16 cellular contexts compared by ENCODE assay signal in the genomic region with DNA sequence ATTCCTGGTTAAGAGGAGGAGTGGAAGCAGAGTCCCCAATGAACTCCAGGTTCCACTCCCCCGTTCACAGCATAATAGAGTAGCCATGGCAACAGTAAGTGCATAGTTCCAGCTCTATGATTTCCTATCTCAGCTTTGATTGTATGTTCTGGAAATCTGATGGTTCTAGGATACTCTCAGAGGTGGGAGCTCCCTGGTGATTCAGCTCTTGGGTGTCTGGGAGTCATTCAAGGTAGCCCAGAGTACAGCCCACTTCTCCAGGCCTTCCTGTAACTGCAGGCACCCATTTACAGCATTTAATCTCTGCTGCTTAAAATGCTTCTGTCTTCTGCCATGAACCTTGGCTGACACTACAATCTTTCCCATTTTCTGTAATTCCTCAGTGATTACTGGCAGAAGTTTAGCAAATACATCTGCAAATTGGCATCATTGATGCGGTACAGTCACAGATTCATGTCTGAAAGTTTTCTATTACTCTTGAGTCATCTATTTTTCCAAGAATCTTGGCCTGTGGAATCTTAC.
DNase-seq lines count a peak whose midpoint lies in the region; ATAC-seq, FAIRE-seq and TF ChIP-seq lines count a peak whose summit lies in the region.
"Had no signal": no experiment of that assay in that cellular context is flagged by ENCODE, and none has a peak within 500 bp of the region (broad histone marks: within the 10 kb centered on the region; RNA-seq: fewer than 3 reads in every experiment).

No MANE protein-coding gene starts in this region.

- H4K8ac ChIP-seq in IMR-90 (ENCODE audit: low read depth in 2 of 2, low read length in 2 of 2): no peak overlapping the region

- H3K56ac ChIP-seq in IMR-90 (ENCODE audit: extremely low read depth, insufficient read depth, low read length): no peak overlapping the region

- H3K14ac ChIP-seq in IMR-90 (replicated peaks; ENCODE audit: low read depth, low read length): no peak overlapping the region

- CTCF ChIA-PET in IMR-90 (lab: Yijun Ruan, JAX): no interaction called here
- CTCF ChIA-PET in activated CD8-positive, alpha-beta memory T cell treated with anti-CD3 and anti-CD28 coated beads, Interleukin-2, amount 10 ng/mL, durations not matched to agents 7 days and 5 days (lab: Charles Lee): no interaction called here

- H2AK9ac ChIP-seq in IMR-90 (replicated peaks; ENCODE audit: low read depth, low read length, poor library complexity): no peak overlapping the region

- POLR2A ChIA-PET in IMR-90 (lab: Charles Lee; ENCODE audit: unreplicated experiment): no interaction called here

- WGBS in IMR-90 (ENCODE audit: extremely low coverage in 2 of 2, insufficient read length in 1 of 2), 2 experiments: no CpG with 5 or more reads among the region's 2 CpGs

- DNase-seq in AG09309 (ENCODE audit: low read depth): peak; percentile 93
- peak; percentile 84 for DNase-seq in IMR-90
- DNase-seq in bronchial epithelial cell (ENCODE audit: low read depth): peak; percentile 15
- DNase-seq in left lung: no peak
- no peak for DNase-seq in activated CD8-positive, alpha-beta memory T cell treated with anti-CD3 and anti-CD28 coated beads, Interleukin-2, amount 10 ng/mL, durations not matched to agents 7 days and 5 days
- DNase-seq in SKM-1 (lab: John Stamatoyannopoulos, UW; ENCODE audit: unreplicated experiment): no peak
- DNase-seq: activated CD4-positive, alpha-beta T cell treated with anti-CD3 and anti-CD28 coated beads, Interleukin-2, amount 50 U/mL, for 1 hour; immature natural killer cell; NCI-H2081 treated with DMSO at 0.1 percent for 48 hours had no signal

- H3K79me1 ChIP-seq in IMR-90 (ENCODE audit: low read depth in 1 of 2, low read length in 2 of 2): no peaks in the 10 kb centered on the region

- no peak overlapping the region for H4K91ac ChIP-seq in IMR-90 (ENCODE audit: insufficient read depth, low read depth, low read length)

- no peak overlapping the region for H2AK5ac ChIP-seq in IMR-90 (ENCODE audit: low read depth, low read length)

- no peaks in the 10 kb centered on the region for H3K4me1 Mint-ChIP-seq in activated CD8-positive, alpha-beta memory T cell treated with anti-CD3 and anti-CD28 coated beads, Interleukin-2, amount 10 ng/mL, durations not matched to agents 7 days and 5 days
- H3K4me1 Mint-ChIP-seq: CD14-positive monocyte; central memory CD8-positive, alpha-beta T cell; immature natural killer cell had no signal

- H3K9me3 ChIP-seq in IMR-90 (ENCODE audit: control insufficient read depth, insufficient read depth, low read length): no peaks in the 10 kb centered on the region
- peaks cover 0 to 4% of the 10 kb centered on the region in 2 donors for H3K9me3 ChIP-seq in left lung
- H3K9me3 ChIP-seq: right atrium auricular region had no signal

- H4K5ac ChIP-seq in IMR-90 (ENCODE audit: low read depth, low read length): no peak overlapping the region

- H3K36me3 ChIP-seq in IMR-90 (ENCODE audit: control insufficient read depth, insufficient read depth, low read length): no peaks in the 10 kb centered on the region
- H3K36me3 ChIP-seq in bronchial epithelial cell (ENCODE audit: control insufficient read depth, insufficient read depth, low read length): no peaks in the 10 kb centered on the region
- H3K36me3 ChIP-seq in left lung: no peaks in the 10 kb centered on the region
- H3K36me3 ChIP-seq: right atrium auricular region had no signal

- ATAC-seq in IMR-90 (ENCODE audit: low read depth) (peak; percentile 60), left lung (peak; percentile 79), HG03139 (IDR thresholded peaks at IDR 0.05; ENCODE audit: unreplicated experiment) (no peak), HG03565 (IDR thresholded peaks at IDR 0.05; ENCODE audit: unreplicated experiment) (no peak)
- no peak for ATAC-seq in activated CD8-positive, alpha-beta memory T cell treated with anti-CD3 and anti-CD28 coated beads, Interleukin-2, amount 10 ng/mL, durations not matched to agents 7 days and 5 days

- no peak for TF ChIP-seq RAD21 in IMR-90 (IDR thresholded peaks at IDR 0.05; ENCODE audit: low read length)

- no peak overlapping the region for H3K4me2 ChIP-seq in IMR-90 (ENCODE audit: low read depth, low read length)

- H3K9me3 Mint-ChIP-seq in activated CD8-positive, alpha-beta memory T cell treated with anti-CD3 and anti-CD28 coated beads, Interleukin-2, amount 10 ng/mL, durations not matched to agents 7 days and 5 days (ENCODE audit: low read depth): no peaks in the 10 kb centered on the region
- H3K9me3 Mint-ChIP-seq: activated T-helper 2 cell treated with anti-CD3 and anti-CD28 coated beads, Interferon-gamma antibody, Interleukin-2, Interleukin-4, amounts not matched to agents 10 μg/mL and 5 μg/mL and 100 μg/mL, durations not matched to agents 14 hours and 24 hours and 36 hours had no signal

- in situ Hi-C loops in IMR-90 (cut with MboI; ENCODE audit: low sequenced_read_pairs): no loop called here

- H3K4me3 ChIP-seq in AG09309 (ENCODE audit: control insufficient read depth, low read depth, low read length) (no peak overlapping the region), IMR-90 (ENCODE audit: insufficient read depth, low read depth, low read length) (no peak overlapping the region), bronchial epithelial cell (ENCODE audit: low read depth, low read length) (no peak overlapping the region), left lung (no peak overlapping the region)
- H3K4me3 ChIP-seq: right atrium auricular region had no signal

- H3K4me3 Mint-ChIP-seq in activated CD8-positive, alpha-beta memory T cell treated with anti-CD3 and anti-CD28 coated beads, Interleukin-2, amount 10 ng/mL, durations not matched to agents 7 days and 5 days: no peak overlapping the region
- H3K4me3 Mint-ChIP-seq: CD14-positive monocyte; central memory CD8-positive, alpha-beta T cell; immature natural killer cell; T-helper 1 cell treated with Interleukin-12 subunit alpha and Interleukin-12 subunit beta and Interleukin-4 antibody, amounts not matched to agents 30 μg/mL and 1 μg/mL, for 36 hours had no signal

- H3K18ac ChIP-seq in IMR-90 (ENCODE audit: low read depth, low read length): no peak overlapping the region

- H2BK120ac ChIP-seq in IMR-90 (ENCODE audit: low read depth, low read length): no peak overlapping the region

- TF ChIP-seq CTCF in AG09309 (IDR thresholded peaks at IDR 0.05; ENCODE audit: control insufficient read depth, insufficient read depth, low read depth, low read length, missing control alignments): no peak
- no peak for TF ChIP-seq CTCF in IMR-90 (conservative IDR thresholded peaks at IDR 0.05; ENCODE audit: low read depth, low read length)
- no peak for TF ChIP-seq CTCF in bronchial epithelial cell (IDR thresholded peaks at IDR 0.05; ENCODE audit: insufficient read depth, low read length, severe bottlenecking)
- no peak for TF ChIP-seq CTCF in left lung (IDR thresholded peaks at IDR 0.05)

- no peak overlapping the region for H3K27ac Mint-ChIP-seq in activated CD8-positive, alpha-beta memory T cell treated with anti-CD3 and anti-CD28 coated beads, Interleukin-2, amount 10 ng/mL, durations not matched to agents 7 days and 5 days
- H3K27ac Mint-ChIP-seq: activated T-helper 2 cell treated with anti-CD3 and anti-CD28 coated beads, Interferon-gamma antibody, Interleukin-2, Interleukin-4, amounts not matched to agents 10 μg/mL and 5 μg/mL and 100 μg/mL, durations not matched to agents 14 hours and 24 hours and 36 hours; CD14-positive monocyte; immature natural killer cell; T-helper 1 cell treated with Interleukin-12 subunit alpha and Interleukin-12 subunit beta and Interleukin-4 antibody, amounts not matched to agents 30 μg/mL and 1 μg/mL, for 36 hours had no signal

- intact Hi-C loops in IMR-90 (cut with micrococcal nuclease): no loop called here
- intact Hi-C loops in left lung (cut with DNase I): no loop called here

- H4K20me1 ChIP-seq in IMR-90 (ENCODE audit: insufficient read depth, low read length): no peaks in the 10 kb centered on the region

- no peaks in the 10 kb centered on the region for H3K27me3 ChIP-seq in IMR-90 (ENCODE audit: control insufficient read depth, insufficient read depth, low read length)
- no peaks in the 10 kb centered on the region for H3K27me3 ChIP-seq in bronchial epithelial cell (ENCODE audit: control insufficient read depth, insufficient read depth, low read length)
- no peaks in the 10 kb centered on the region for H3K27me3 ChIP-seq in left lung
- H3K27me3 ChIP-seq: right atrium auricular region had no signal

- no peaks in the 10 kb centered on the region for H3K9me1 ChIP-seq in IMR-90 (ENCODE audit: insufficient read depth, low read length)

- no peak overlapping the region for H3K9ac ChIP-seq in IMR-90 (ENCODE audit: low read depth, low read length)

- H3K4ac ChIP-seq in IMR-90 (ENCODE audit: low read depth, low read length): no peak overlapping the region

- no peak for TF ChIP-seq POLR2A in IMR-90 (IDR thresholded peaks at IDR 0.05; ENCODE audit: low read depth, low read length)

- dilution Hi-C loops in IMR-90 (cut with HindIII; ENCODE audit: low sequenced_read_pairs, unreplicated experiment): no loop called here

- H3K23ac ChIP-seq in IMR-90 (ENCODE audit: low read depth, low read length): no peak overlapping the region

- H2BK5ac ChIP-seq in IMR-90 (ENCODE audit: low read depth, low read length, poor library complexity, severe bottlenecking): no peak overlapping the region

- no peaks in the 10 kb centered on the region for H3K27me3 Mint-ChIP-seq in activated CD8-positive, alpha-beta memory T cell treated with anti-CD3 and anti-CD28 coated beads, Interleukin-2, amount 10 ng/mL, durations not matched to agents 7 days and 5 days
- H3K27me3 Mint-ChIP-seq: central memory CD8-positive, alpha-beta T cell had no signal

- FAIRE-seq in bronchial epithelial cell (lab: Jason Lieb, UNC): no peak

- H3K4me1 ChIP-seq in IMR-90 (ENCODE audit: control insufficient read depth, insufficient read depth, low read length): no peaks in the 10 kb centered on the region
- no peaks in the 10 kb centered on the region for H3K4me1 ChIP-seq in left lung
- H3K4me1 ChIP-seq: right atrium auricular region had no signal

- no TSS peak for BruUV-seq in IMR-90 (replicated peaks; lab: Mats Ljungman, UMichigan)

- H3K27ac ChIP-seq in IMR-90 (ENCODE audit: insufficient read depth, low read length): no peak overlapping the region
- no peak overlapping the region for H3K27ac ChIP-seq in left lung
- H3K27ac ChIP-seq: right atrium auricular region had no signal

- H2AFZ ChIP-seq in IMR-90 (replicated peaks; ENCODE audit: low read length, poor library complexity): no peak overlapping the region

- no peak overlapping the region for H2BK20ac ChIP-seq in IMR-90 (ENCODE audit: low read depth, low read length)

- no peaks in the 10 kb centered on the region for H3K36me3 Mint-ChIP-seq in activated CD8-positive, alpha-beta memory T cell treated with anti-CD3 and anti-CD28 coated beads, Interleukin-2, amount 10 ng/mL, durations not matched to agents 7 days and 5 days
- H3K36me3 Mint-ChIP-seq: CD14-positive monocyte, immature natural killer cell had no signal

- no peak overlapping the region for H2BK15ac ChIP-seq in IMR-90 (ENCODE audit: low read depth, low read length)

Comparison
In these comparisons a context has a peak if more than half of its experiments do, and no peak if none do; other contexts are left out.
1. DNase-seq: peak in AG09309 (single experiment), IMR-90 (single experiment) and bronchial epithelial cell (single experiment); none in left lung (0 of 2), activated CD8-positive, alpha-beta memory T cell treated with anti-CD3 and anti-CD28 coated beads, Interleukin-2, amount 10 ng/mL, durations not matched to agents 7 days and 5 days (single experiment) and SKM-1 (single experiment).
2. ATAC-seq: peak in IMR-90 (single experiment) and left lung (single experiment); none in activated CD8-positive, alpha-beta memory T cell treated with anti-CD3 and anti-CD28 coated beads, Interleukin-2, amount 10 ng/mL, durations not matched to agents 7 days and 5 days (single experiment), HG03139 (single experiment) and HG03565 (single experiment).